Comparison of ENCODE assay signal across 29 cellular contexts in the genomic region with DNA sequence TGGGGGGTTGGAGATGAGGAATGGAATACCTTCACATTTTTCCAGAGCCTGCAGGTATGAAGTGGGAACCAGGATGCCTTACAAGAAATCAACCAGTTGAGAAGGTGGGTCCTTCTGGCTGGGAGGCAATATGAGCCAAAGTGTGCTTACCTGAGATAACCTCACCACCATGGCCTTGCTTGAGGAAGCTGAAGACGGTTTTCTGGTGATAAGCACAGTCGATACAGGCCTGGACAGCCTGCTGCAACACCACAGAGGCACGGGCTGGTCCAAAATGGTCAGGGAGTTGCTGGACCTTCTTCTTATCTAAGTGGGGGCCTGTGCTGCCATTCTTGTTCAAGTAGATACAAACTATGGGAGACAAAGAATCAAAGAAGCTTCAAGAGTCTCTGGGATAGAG. TPM values are rescaled to one million over a fixed set of nuclear protein-coding genes. Genes with fewer than 3 reads are reported as not detected.
"Had no signal": no experiment of that assay in that cellular context is flagged by ENCODE, and none has a peak within 500 bp of the region (broad histone marks: within the 10 kb centered on the region; RNA-seq: fewer than 3 reads in every experiment).

No MANE protein-coding gene starts in this region.

- H3K4me1 Mint-ChIP-seq: endodermal cell had no signal

- H3K9me3 Mint-ChIP-seq: dendritic cell treated with granulocyte-macrophage colony-stimulating factor and Interleukin-4, amounts not matched to agents 40 ng/mL and 50 ng/mL, for 4 days; effector memory CD8-positive, alpha-beta T cell; endodermal cell had no signal

- ATAC-seq: effector memory CD8-positive, alpha-beta T cell; esophagus mucosa; foreskin keratinocyte; gastrocnemius medialis; gastroesophageal sphincter; heart left ventricle; heart right ventricle had no signal

- H2AFZ ChIP-seq: hepatocyte had no signal

- H3K27ac ChIP-seq: colonic mucosa, coronary artery, dorsolateral prefrontal cortex, epithelial cell of prostate, esophagus muscularis mucosa, esophagus squamous epithelium, foreskin keratinocyte, gastrocnemius medialis, gastroesophageal sphincter, heart left ventricle, heart right ventricle, hepatocyte had no signal

- H3K4me1 ChIP-seq: colonic mucosa had no signal

- H3K27me3 ChIP-seq: colonic mucosa, dorsolateral prefrontal cortex, esophagus muscularis mucosa, esophagus squamous epithelium, foreskin keratinocyte, gastrocnemius medialis, gastroesophageal sphincter, heart left ventricle, heart right ventricle, hepatocyte had no signal

- H3K4me3 ChIP-seq: colonic mucosa, coronary artery, dorsolateral prefrontal cortex, esophagus muscularis mucosa, esophagus squamous epithelium, gastrocnemius medialis, gastroesophageal sphincter, heart left ventricle, heart right ventricle, hepatocyte had no signal

- DNase-seq: colonic mucosa; cortex of kidney; dermis blood vessel endothelial cell; dorsolateral prefrontal cortex; effector CD4-positive, alpha-beta T cell; effector CD8-positive, alpha-beta T cell; effector memory CD4-positive, alpha-beta T cell; effector memory CD8-positive, alpha-beta T cell; endodermal cell; esophagus squamous epithelium; foreskin fibroblast; foreskin keratinocyte; foreskin melanocyte; gastrocnemius medialis; glutamatergic neuron; head of caudate nucleus; heart left ventricle; heart right ventricle had no signal

- H3K27me3 Mint-ChIP-seq: dendritic cell treated with granulocyte-macrophage colony-stimulating factor and Interleukin-4, amounts not matched to agents 40 ng/mL and 50 ng/mL, for 4 days; effector memory CD8-positive, alpha-beta T cell had no signal

- H3K9me3 ChIP-seq: colonic mucosa, esophagus muscularis mucosa, esophagus squamous epithelium, gastrocnemius medialis, gastroesophageal sphincter, heart left ventricle, heart right ventricle had no signal

- H3K27ac Mint-ChIP-seq: dendritic cell treated with granulocyte-macrophage colony-stimulating factor and Interleukin-4, amounts not matched to agents 40 ng/mL and 50 ng/mL, for 4 days; effector memory CD8-positive, alpha-beta T cell had no signal

- H3K4me2 ChIP-seq: hepatocyte had no signal

- FAIRE-seq: endometrium, endothelial cell of umbilical vein, frontal cortex had no signal

- H3K4me3 Mint-ChIP-seq: dendritic cell treated with granulocyte-macrophage colony-stimulating factor and Interleukin-4, amounts not matched to agents 40 ng/mL and 50 ng/mL, for 4 days; effector memory CD8-positive, alpha-beta T cell; endodermal cell had no signal

- H3K79me2 ChIP-seq: hepatocyte had no signal

- H3K36me3 ChIP-seq: colonic mucosa had no signal

RNA-seq across cellular contexts. Expression of gene SLFNL1, which starts 27.0 kb away (rescaled TPM):
- total RNA-seq: epithelial cell of proximal tubule had no signal
- polyA plus RNA-seq: foreskin keratinocyte had no signal
